Comparison of ENCODE assay signal across 20 cellular contexts in genomic region chr11:116186592-116186991, GRCh38.
DNase-seq lines count a peak whose midpoint lies in the region; ATAC-seq and TF ChIP-seq lines count a peak whose summit lies in the region.
"Had no signal": no experiment of that assay in that cellular context is flagged by ENCODE, and none has a peak within 500 bp of the region (broad histone marks: within the 10 kb centered on the region; RNA-seq: fewer than 3 reads in every experiment).

No MANE protein-coding gene starts in this region.

- peaks cover 0 to 3% (median 0%) of the 10 kb centered on the region in 7 donors for H3K9me3 Mint-ChIP-seq in CD14-positive monocyte
- no peaks in the 10 kb centered on the region for H3K9me3 Mint-ChIP-seq in Caco-2 (ENCODE audit: unreplicated experiment)
- H3K9me3 Mint-ChIP-seq: CD4-positive, alpha-beta T cell; CD8-positive, alpha-beta T cell had no signal

- H3K36me3 Mint-ChIP-seq in CD14-positive monocyte (no peaks in the 10 kb centered on the region), Caco-2 (ENCODE audit: insufficient read depth, unreplicated experiment) (no peaks in the 10 kb centered on the region)
- H3K36me3 Mint-ChIP-seq: CD8-positive, alpha-beta T cell had no signal

- H3K27me3 ChIP-seq in Caco-2 (replicated peaks; ENCODE audit: control insufficient read depth, insufficient read depth, low read length), result no peaks in the 10 kb centered on the region
- H3K27me3 ChIP-seq: BE2C had no signal

- intact Hi-C loops in CD14-positive monocyte (cut with micrococcal nuclease) (no loop called here), Caco-2 (cut with micrococcal nuclease; ENCODE audit: unreplicated experiment) (no loop called here), left colon (cut with DNase I, micrococcal nuclease) (no loop called here)

- H3K9me3 ChIP-seq in Caco-2, result no peaks in the 10 kb centered on the region
- H3K9me3 ChIP-seq: BE2C, BLaER1 had no signal

- no TSS peak for BruUV-seq in Caco-2 (replicated peaks; lab: Mats Ljungman, UMichigan)

- in situ Hi-C loops in KBM-7 (cut with MboI; ENCODE audit: low pct_unique_long_range_greater_than_20kb, low sequenced_read_pairs), result no loop called here

- H3K27me3 Mint-ChIP-seq in CD14-positive monocyte (ENCODE audit: low read depth in 3 of 3), result peaks cover 2 to 3% (median 2%) of the 10 kb centered on the region in 3 donors
- no peaks in the 10 kb centered on the region for H3K27me3 Mint-ChIP-seq in Caco-2 (ENCODE audit: insufficient read depth, unreplicated experiment)

- no peaks in the 10 kb centered on the region for H3K4me1 Mint-ChIP-seq in CD14-positive monocyte
- peaks cover 39% of the 10 kb centered on the region for H3K4me1 Mint-ChIP-seq in Caco-2 (ENCODE audit: low read depth, unreplicated experiment)

- H3K4me3 Mint-ChIP-seq in CD14-positive monocyte, result no peak overlapping the region
- H3K4me3 Mint-ChIP-seq in Caco-2 (ENCODE audit: unreplicated experiment), result no peak overlapping the region
- H3K4me3 Mint-ChIP-seq: CD4-positive, alpha-beta T cell; CD8-positive, alpha-beta T cell had no signal

- CTCF ChIA-PET in Caco-2 (lab: Charles Lee), result interaction anchor here (0.7 to 1.0 kb wide), 2 partner anchors 16 to 29 kb away, joined by 3 read pairs; no protein-coding TSS in a partner anchor

- no peak for ATAC-seq in left colon
- ATAC-seq: CD8-positive, alpha-beta T cell; GM12878 had no signal

- no peaks in the 10 kb centered on the region for H3K36me3 ChIP-seq in Caco-2 (ENCODE audit: control insufficient read depth, insufficient read depth, low read length)
- H3K36me3 ChIP-seq: BE2C, BLaER1 had no signal

- DNase-seq in CD14-positive monocyte (ENCODE audit: low spot score) (peak; percentile 10), Caco-2 (peak; percentile 35 to 70), left kidney (ENCODE audit: low read depth, low spot score) (peak; percentile 65), KBM-7 (no peak), left colon (no peak), NCI-H2029 (lab: John Stamatoyannopoulos, UW) (no peak)
- DNase-seq: 8988T; ACHN; BE2C; C1 segment of cervical spinal cord; CD4-positive, alpha-beta T cell; CD8-positive, alpha-beta T cell; DMS 273 treated with DMSO at 0.1 percent for 48 hours; DMS153; DMS79; DND-41; EL; GDM1 had no signal

- no peak for TF ChIP-seq CTCF in CD14-positive monocyte (IDR thresholded peaks at IDR 0.05)
- TF ChIP-seq CTCF in Caco-2 (IDR thresholded peaks at IDR 0.05; ENCODE audit: insufficient read depth in 1 of 2, low read depth in 1 of 2, low read length in 1 of 2, severe bottlenecking in 1 of 2, unreplicated experiment in 1 of 2), result no peak

- peaks cover 22% of the 10 kb centered on the region for H3K4me1 ChIP-seq in Caco-2

- no peak overlapping the region for H3K4me3 ChIP-seq in Caco-2 (ENCODE audit: low read depth, low read length)
- H3K4me3 ChIP-seq: BLaER1, GM12878 had no signal

- POLR2A ChIA-PET in Caco-2 (lab: Charles Lee), result no interaction called here

- H3K27ac Mint-ChIP-seq in CD14-positive monocyte (no peak overlapping the region), Caco-2 (ENCODE audit: unreplicated experiment) (peak overlapping the region; percentile 2)
- H3K27ac Mint-ChIP-seq: CD4-positive, alpha-beta T cell; CD8-positive, alpha-beta T cell had no signal

Comparison
In these comparisons a context has a peak if more than half of its experiments do, and no peak if none do; other contexts are left out.
1. DNase-seq: peak in CD14-positive monocyte (single experiment), Caco-2 (2 of 2) and left kidney (single experiment); none in KBM-7 (single experiment), left colon (0 of 2) and NCI-H2029 (single experiment).